Comparison of ENCODE assay signal across 17 cellular contexts in the genomic region with DNA sequence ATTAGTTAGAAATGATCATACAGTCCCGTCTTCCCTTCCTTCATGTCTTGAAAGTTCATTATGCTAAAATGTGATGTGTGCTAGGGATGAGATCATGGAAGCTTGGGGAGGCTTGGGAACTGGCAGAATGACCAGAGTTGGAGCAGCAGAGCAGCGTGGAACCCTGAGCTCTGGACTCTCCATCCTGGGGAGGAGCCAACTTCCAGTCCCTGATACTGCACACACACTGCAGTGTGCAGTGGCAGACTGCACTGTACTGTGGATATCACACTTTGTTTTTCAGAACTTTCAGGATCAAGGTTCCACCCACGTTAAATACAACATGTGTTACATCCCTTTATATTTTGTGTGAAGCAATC.
"Had no signal": no experiment of that assay in that cellular context is flagged by ENCODE, and none has a peak within 500 bp of the region (broad histone marks: within the 10 kb centered on the region; RNA-seq: fewer than 3 reads in every experiment).

No MANE protein-coding gene starts in this region.

- H3K9me3 Mint-ChIP-seq: activated CD4-positive, alpha-beta memory T cell treated with anti-CD3 and anti-CD28 coated beads for 36 hours; natural killer cell treated with Interleukin-12 subunit alpha and Interleukin-12 subunit beta and Interleukin-15 and Interleukin-18, amount 100 ng/mL, for 72 hours; stimulated activated effector memory CD8-positive, alpha-beta T cell treated with anti-CD3 and anti-CD28 coated beads, Interleukin-12 subunit alpha, Interleukin-12 subunit beta, amount 100 ng/mL, for 72 hours had no signal

- H3K4me1 Mint-ChIP-seq: activated naive CD4-positive, alpha-beta T cell treated with anti-CD3 and anti-CD28 coated beads, Interleukin-2, amount 50 U/mL, for 24 hours; stimulated activated effector memory CD8-positive, alpha-beta T cell treated with anti-CD3 and anti-CD28 coated beads, Interleukin-12 subunit alpha, Interleukin-12 subunit beta, amount 100 ng/mL, for 72 hours; T-cell had no signal

- H3K4me3 Mint-ChIP-seq: activated CD4-positive, alpha-beta memory T cell treated with anti-CD3 and anti-CD28 coated beads for 36 hours; activated CD8-positive, alpha-beta memory T cell treated with anti-CD3 and anti-CD28 coated beads, Interleukin-2, amount 10 ng/mL, durations not matched to agents 7 days and 5 days; activated naive CD4-positive, alpha-beta T cell treated with anti-CD3 and anti-CD28 coated beads, Interleukin-2, amount 50 U/mL, for 24 hours; endodermal cell; natural killer cell treated with Interleukin-12 subunit alpha and Interleukin-12 subunit beta and Interleukin-15 and Interleukin-18, amount 100 ng/mL, for 72 hours; stimulated activated effector memory CD8-positive, alpha-beta T cell treated with anti-CD3 and anti-CD28 coated beads, Interleukin-12 subunit alpha, Interleukin-12 subunit beta, amount 100 ng/mL, for 72 hours; T-cell had no signal

- H3K4me1 ChIP-seq: adrenal gland, left lung had no signal

- DNase-seq: activated CD4-positive, alpha-beta memory T cell treated with anti-CD3 and anti-CD28 coated beads for 36 hours; activated CD4-positive, alpha-beta T cell treated with anti-CD3 and anti-CD28 coated beads for 1 hour; activated CD8-positive, alpha-beta memory T cell treated with anti-CD3 and anti-CD28 coated beads, Interleukin-2, amount 10 ng/mL, durations not matched to agents 7 days and 5 days; activated effector memory CD4-positive, alpha-beta T cell treated with Interleukin-2 at 50 U/mL for 16 hours; activated T-cell treated with anti-CD3 and anti-CD28 coated beads, Interleukin-2, amount 50 U/mL, for 1 hour; adrenal gland; dorsolateral prefrontal cortex; endodermal cell; left lung; occipital lobe; T-cell; T1000 had no signal

- FAIRE-seq: frontal cortex had no signal

- H3K27ac ChIP-seq: adrenal gland, cardiac muscle cell, left lung had no signal

- H3K36me3 Mint-ChIP-seq: activated CD4-positive, alpha-beta memory T cell treated with anti-CD3 and anti-CD28 coated beads for 36 hours; activated naive CD4-positive, alpha-beta T cell treated with anti-CD3 and anti-CD28 coated beads, Interleukin-2, amount 50 U/mL, for 24 hours; natural killer cell treated with Interleukin-12 subunit alpha and Interleukin-12 subunit beta and Interleukin-15 and Interleukin-18, amount 100 ng/mL, for 72 hours; stimulated activated effector memory CD8-positive, alpha-beta T cell treated with anti-CD3 and anti-CD28 coated beads, Interleukin-12 subunit alpha, Interleukin-12 subunit beta, amount 100 ng/mL, for 72 hours; T-cell had no signal

- H3K27ac Mint-ChIP-seq: activated CD4-positive, alpha-beta memory T cell treated with anti-CD3 and anti-CD28 coated beads for 36 hours; activated CD8-positive, alpha-beta memory T cell treated with anti-CD3 and anti-CD28 coated beads, Interleukin-2, amount 10 ng/mL, durations not matched to agents 7 days and 5 days; activated naive CD4-positive, alpha-beta T cell treated with anti-CD3 and anti-CD28 coated beads, Interleukin-2, amount 50 U/mL, for 24 hours; endodermal cell; natural killer cell treated with Interleukin-12 subunit alpha and Interleukin-12 subunit beta and Interleukin-15 and Interleukin-18, amount 100 ng/mL, for 72 hours; stimulated activated effector memory CD8-positive, alpha-beta T cell treated with anti-CD3 and anti-CD28 coated beads, Interleukin-12 subunit alpha, Interleukin-12 subunit beta, amount 100 ng/mL, for 72 hours; T-cell had no signal

- H3K36me3 ChIP-seq: adrenal gland, cardiac muscle cell, left lung had no signal

- H3K27me3 ChIP-seq: adrenal gland, cardiac muscle cell, dorsolateral prefrontal cortex had no signal

- H3K4me3 ChIP-seq: adrenal gland, cardiac muscle cell, dorsolateral prefrontal cortex, left lung had no signal

- H3K9me3 ChIP-seq: adrenal gland, left lung had no signal

- ATAC-seq: activated CD8-positive, alpha-beta memory T cell treated with anti-CD3 and anti-CD28 coated beads, Interleukin-2, amount 10 ng/mL, durations not matched to agents 7 days and 5 days; left lung; stimulated activated effector memory CD8-positive, alpha-beta T cell treated with anti-CD3 and anti-CD28 coated beads, Interleukin-12 subunit alpha, Interleukin-12 subunit beta, amount 100 ng/mL, for 72 hours; T-cell had no signal
